ENCODE assay signal across 1 cellular context in the genomic region with DNA sequence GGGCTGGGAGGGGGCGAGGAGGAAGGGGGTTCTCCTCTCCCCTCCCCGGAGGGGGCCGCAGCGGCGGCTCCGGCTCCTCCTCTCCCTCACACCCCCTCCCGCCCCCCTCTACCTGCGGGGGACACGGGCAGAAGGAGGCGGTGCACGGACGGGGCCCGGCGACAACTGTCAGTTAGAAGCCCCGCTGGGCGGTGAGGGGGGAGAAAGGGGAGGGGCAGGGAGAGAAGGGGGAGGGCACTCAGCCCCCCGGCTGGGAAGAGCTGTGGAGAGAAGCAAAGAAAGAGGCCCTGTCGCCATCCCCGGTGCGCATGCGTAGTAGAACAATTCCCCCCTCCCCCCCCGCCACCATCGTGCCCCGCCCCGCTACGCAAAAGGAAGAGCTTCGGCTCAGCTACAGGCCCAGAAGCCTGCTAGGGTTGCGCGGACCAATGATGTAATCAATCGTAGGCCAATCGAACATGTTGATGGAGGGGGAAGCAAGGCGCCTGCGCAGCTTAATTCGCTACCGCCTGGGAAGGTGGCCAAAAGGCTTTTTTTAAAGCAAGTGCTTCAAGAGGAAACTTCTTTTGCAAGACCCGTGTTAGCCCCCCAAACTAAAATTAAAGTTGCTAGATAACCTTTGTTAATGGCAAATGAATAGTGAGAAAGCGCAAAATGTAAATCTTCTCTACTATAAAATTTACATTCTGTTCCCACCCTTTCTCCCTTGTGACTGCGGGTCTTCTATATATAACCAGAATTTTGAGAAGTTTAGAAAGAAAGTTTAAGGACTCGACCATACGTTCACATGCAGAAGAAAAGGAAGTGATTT.
TF ChIP-seq lines count a peak whose summit lies in the region.

No MANE protein-coding gene starts in this region.

TF ChIP-seq in K562, 482 proteins besides CTCF, POLR2A, EP300 and RAD21 (continued from another document and continues in another):
- no peak for TF ChIP-seq ZSCAN32 (CRISPR knock-in tag; IDR thresholded peaks at IDR 0.05)
- no peak for TF ChIP-seq CBX1 (IDR thresholded peaks at IDR 0.05; ENCODE audit: low read depth)
- no peak for TF ChIP-seq TGIF2 (CRISPR knock-in tag; IDR thresholded peaks at IDR 0.05)
- TF ChIP-seq OTX1 (CRISPR knock-in tag; IDR thresholded peaks at IDR 0.05) = no peak
- TF ChIP-seq ZNF79 (CRISPR knock-in tag; IDR thresholded peaks at IDR 0.05; ENCODE audit: low read depth) = no peak
- no peak for TF ChIP-seq ZNF134 (CRISPR knock-in tag; conservative IDR thresholded peaks at IDR 0.05)
- TF ChIP-seq ZFPM2 (CRISPR knock-in tag; IDR thresholded peaks at IDR 0.05) = no peak
- TF ChIP-seq SAFB2 (IDR thresholded peaks at IDR 0.05; ENCODE audit: borderline replicate concordance, low read depth, low read length, severe bottlenecking) = no peak
- TF ChIP-seq, protein P1, sequence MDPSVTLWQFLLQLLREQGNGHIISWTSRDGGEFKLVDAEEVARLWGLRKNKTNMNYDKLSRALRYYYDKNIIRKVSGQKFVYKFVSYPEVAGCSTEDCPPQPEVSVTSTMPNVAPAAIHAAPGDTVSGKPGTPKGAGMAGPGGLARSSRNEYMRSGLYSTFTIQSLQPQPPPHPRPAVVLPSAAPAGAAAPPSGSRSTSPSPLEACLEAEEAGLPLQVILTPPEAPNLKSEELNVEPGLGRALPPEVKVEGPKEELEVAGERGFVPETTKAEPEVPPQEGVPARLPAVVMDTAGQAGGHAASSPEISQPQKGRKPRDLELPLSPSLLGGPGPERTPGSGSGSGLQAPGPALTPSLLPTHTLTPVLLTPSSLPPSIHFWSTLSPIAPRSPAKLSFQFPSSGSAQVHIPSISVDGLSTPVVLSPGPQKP (CRISPR knock-in tag; IDR thresholded peaks at IDR 0.05) = no peak
- TF ChIP-seq, protein P2, sequence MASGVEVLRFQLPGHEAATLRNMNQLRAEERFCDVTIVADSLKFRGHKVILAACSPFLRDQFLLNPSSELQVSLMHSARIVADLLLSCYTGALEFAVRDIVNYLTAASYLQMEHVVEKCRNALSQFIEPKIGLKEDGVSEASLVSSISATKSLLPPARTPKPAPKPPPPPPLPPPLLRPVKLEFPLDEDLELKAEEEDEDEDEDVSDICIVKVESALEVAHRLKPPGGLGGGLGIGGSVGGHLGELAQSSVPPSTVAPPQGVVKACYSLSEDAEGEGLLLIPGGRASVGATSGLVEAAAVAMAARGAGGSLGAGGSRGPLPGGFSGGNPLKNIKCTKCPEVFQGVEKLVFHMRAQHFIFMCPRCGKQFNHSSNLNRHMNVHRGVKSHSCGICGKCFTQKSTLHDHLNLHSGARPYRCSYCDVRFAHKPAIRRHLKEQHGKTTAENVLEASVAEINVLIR (CRISPR knock-in tag; IDR thresholded peaks at IDR 0.05) = peak; percentile 75
- no peak for TF ChIP-seq TOE1 (IDR thresholded peaks at IDR 0.05; ENCODE audit: borderline replicate concordance)
- TF ChIP-seq TOE1 (CRISPR knock-in tag; IDR thresholded peaks at IDR 0.05; ENCODE audit: borderline replicate concordance, low read depth) = no peak
- TF ChIP-seq, protein P3, sequence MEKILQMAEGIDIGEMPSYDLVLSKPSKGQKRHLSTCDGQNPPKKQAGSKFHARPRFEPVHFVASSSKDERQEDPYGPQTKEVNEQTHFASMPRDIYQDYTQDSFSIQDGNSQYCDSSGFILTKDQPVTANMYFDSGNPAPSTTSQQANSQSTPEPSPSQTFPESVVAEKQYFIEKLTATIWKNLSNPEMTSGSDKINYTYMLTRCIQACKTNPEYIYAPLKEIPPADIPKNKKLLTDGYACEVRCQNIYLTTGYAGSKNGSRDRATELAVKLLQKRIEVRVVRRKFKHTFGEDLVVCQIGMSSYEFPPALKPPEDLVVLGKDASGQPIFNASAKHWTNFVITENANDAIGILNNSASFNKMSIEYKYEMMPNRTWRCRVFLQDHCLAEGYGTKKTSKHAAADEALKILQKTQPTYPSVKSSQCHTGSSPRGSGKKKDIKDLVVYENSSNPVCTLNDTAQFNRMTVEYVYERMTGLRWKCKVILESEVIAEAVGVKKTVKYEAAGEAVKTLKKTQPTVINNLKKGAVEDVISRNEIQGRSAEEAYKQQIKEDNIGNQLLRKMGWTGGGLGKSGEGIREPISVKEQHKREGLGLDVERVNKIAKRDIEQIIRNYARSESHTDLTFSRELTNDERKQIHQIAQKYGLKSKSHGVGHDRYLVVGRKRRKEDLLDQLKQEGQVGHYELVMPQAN (IDR thresholded peaks at IDR 0.05; ENCODE audit: borderline replicate concordance) = peak; percentile 45; the same call in 1 of the 2 replicates
- TF ChIP-seq NFE2 (IDR thresholded peaks at IDR 0.05; ENCODE audit: low read depth) = no peak
- TF ChIP-seq ZNF384 (IDR thresholded peaks at IDR 0.05; ENCODE audit: low read depth, low read length) = peak; percentile 54; the same call in 1 of the 2 replicates
- peak; percentile 60 for TF ChIP-seq GABPA (tag; conservative IDR thresholded peaks at IDR 0.05; ENCODE audit: low read depth)
- no peak for TF ChIP-seq RBM15 (IDR thresholded peaks at IDR 0.05; ENCODE audit: insufficient read depth, low read length)
- TF ChIP-seq DIDO1 (tag; IDR thresholded peaks at IDR 0.05; ENCODE audit: low read depth) = no peak
- no peak for TF ChIP-seq TRIM28 (IDR thresholded peaks at IDR 0.05)
- no peak for TF ChIP-seq MYC (IDR thresholded peaks at IDR 0.05; ENCODE audit: low read depth, low read length)
- no peak for TF ChIP-seq MYC (CRISPR knock-in tag; IDR thresholded peaks at IDR 0.05; ENCODE audit: borderline replicate concordance, low read depth)
- no peak for TF ChIP-seq HDAC2 (IDR thresholded peaks at IDR 0.05)
- TF ChIP-seq ZNF586 (CRISPR knock-in tag; conservative IDR thresholded peaks at IDR 0.05) = no peak
- TF ChIP-seq, protein P4, sequence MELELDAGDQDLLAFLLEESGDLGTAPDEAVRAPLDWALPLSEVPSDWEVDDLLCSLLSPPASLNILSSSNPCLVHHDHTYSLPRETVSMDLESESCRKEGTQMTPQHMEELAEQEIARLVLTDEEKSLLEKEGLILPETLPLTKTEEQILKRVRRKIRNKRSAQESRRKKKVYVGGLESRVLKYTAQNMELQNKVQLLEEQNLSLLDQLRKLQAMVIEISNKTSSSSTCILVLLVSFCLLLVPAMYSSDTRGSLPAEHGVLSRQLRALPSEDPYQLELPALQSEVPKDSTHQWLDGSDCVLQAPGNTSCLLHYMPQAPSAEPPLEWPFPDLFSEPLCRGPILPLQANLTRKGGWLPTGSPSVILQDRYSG (tag; conservative IDR thresholded peaks at IDR 0.05; ENCODE audit: low read depth) = no peak
- TF ChIP-seq, protein P5, sequence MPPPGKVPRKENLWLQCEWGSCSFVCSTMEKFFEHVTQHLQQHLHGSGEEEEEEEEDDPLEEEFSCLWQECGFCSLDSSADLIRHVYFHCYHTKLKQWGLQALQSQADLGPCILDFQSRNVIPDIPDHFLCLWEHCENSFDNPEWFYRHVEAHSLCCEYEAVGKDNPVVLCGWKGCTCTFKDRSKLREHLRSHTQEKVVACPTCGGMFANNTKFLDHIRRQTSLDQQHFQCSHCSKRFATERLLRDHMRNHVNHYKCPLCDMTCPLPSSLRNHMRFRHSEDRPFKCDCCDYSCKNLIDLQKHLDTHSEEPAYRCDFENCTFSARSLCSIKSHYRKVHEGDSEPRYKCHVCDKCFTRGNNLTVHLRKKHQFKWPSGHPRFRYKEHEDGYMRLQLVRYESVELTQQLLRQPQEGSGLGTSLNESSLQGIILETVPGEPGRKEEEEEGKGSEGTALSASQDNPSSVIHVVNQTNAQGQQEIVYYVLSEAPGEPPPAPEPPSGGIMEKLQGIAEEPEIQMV (tag; conservative IDR thresholded peaks at IDR 0.05; ENCODE audit: low read depth) = no peak
- TF ChIP-seq TRIM24 (IDR thresholded peaks at IDR 0.05) = no peak
- TF ChIP-seq, protein P6, sequence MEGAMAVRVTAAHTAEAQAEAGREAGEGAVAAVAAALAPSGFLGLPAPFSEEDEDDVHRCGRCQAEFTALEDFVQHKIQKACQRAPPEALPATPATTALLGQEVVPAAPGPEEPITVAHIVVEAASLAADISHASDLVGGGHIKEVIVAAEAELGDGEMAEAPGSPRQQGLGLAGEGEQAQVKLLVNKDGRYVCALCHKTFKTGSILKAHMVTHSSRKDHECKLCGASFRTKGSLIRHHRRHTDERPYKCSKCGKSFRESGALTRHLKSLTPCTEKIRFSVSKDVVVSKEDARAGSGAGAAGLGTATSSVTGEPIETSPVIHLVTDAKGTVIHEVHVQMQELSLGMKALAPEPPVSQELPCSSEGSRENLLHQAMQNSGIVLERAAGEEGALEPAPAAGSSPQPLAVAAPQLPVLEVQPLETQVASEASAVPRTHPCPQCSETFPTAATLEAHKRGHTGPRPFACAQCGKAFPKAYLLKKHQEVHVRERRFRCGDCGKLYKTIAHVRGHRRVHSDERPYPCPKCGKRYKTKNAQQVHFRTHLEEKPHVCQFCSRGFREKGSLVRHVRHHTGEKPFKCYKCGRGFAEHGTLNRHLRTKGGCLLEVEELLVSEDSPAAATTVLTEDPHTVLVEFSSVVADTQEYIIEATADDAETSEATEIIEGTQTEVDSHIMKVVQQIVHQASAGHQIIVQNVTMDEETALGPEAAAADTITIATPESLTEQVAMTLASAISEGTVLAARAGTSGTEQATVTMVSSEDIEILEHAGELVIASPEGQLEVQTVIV (CRISPR knock-in tag; IDR thresholded peaks at IDR 0.05; ENCODE audit: borderline replicate concordance) = no peak
- TF ChIP-seq, protein P7, sequence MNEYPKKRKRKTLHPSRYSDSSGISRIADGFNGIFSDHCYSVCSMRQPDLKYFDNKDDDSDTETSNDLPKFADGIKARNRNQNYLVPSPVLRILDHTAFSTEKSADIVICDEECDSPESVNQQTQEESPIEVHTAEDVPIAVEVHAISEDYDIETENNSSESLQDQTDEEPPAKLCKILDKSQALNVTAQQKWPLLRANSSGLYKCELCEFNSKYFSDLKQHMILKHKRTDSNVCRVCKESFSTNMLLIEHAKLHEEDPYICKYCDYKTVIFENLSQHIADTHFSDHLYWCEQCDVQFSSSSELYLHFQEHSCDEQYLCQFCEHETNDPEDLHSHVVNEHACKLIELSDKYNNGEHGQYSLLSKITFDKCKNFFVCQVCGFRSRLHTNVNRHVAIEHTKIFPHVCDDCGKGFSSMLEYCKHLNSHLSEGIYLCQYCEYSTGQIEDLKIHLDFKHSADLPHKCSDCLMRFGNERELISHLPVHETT (CRISPR knock-in tag; conservative IDR thresholded peaks at IDR 0.05 in 1 of 2, IDR thresholded peaks at IDR 0.05 in 1 of 2) = no peak
- no peak for TF ChIP-seq NBN (IDR thresholded peaks at IDR 0.05; ENCODE audit: low read depth)
- TF ChIP-seq GABPB2 (CRISPR knock-in tag; conservative IDR thresholded peaks at IDR 0.05) = no peak
- TF ChIP-seq SOX6 (IDR thresholded peaks at IDR 0.05) = no peak
- TF ChIP-seq, protein P8, sequence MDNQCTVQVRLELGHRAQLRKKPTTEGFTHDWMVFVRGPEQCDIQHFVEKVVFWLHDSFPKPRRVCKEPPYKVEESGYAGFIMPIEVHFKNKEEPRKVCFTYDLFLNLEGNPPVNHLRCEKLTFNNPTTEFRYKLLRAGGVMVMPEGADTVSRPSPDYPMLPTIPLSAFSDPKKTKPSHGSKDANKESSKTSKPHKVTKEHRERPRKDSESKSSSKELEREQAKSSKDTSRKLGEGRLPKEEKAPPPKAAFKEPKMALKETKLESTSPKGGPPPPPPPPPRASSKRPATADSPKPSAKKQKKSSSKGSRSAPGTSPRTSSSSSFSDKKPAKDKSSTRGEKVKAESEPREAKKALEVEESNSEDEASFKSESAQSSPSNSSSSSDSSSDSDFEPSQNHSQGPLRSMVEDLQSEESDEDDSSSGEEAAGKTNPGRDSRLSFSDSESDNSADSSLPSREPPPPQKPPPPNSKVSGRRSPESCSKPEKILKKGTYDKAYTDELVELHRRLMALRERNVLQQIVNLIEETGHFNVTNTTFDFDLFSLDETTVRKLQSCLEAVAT (IDR thresholded peaks at IDR 0.05) = no peak
- TF ChIP-seq, protein P9, sequence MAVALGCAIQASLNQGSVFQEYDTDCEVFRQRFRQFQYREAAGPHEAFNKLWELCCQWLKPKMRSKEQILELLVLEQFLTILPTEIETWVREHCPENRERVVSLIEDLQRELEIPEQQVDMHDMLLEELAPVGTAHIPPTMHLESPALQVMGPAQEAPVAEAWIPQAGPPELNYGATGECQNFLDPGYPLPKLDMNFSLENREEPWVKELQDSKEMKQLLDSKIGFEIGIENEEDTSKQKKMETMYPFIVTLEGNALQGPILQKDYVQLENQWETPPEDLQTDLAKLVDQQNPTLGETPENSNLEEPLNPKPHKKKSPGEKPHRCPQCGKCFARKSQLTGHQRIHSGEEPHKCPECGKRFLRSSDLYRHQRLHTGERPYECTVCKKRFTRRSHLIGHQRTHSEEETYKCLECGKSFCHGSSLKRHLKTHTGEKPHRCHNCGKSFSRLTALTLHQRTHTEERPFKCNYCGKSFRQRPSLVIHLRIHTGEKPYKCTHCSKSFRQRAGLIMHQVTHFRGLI (CRISPR knock-in tag; IDR thresholded peaks at IDR 0.05) = no peak
- TF ChIP-seq, protein P10, sequence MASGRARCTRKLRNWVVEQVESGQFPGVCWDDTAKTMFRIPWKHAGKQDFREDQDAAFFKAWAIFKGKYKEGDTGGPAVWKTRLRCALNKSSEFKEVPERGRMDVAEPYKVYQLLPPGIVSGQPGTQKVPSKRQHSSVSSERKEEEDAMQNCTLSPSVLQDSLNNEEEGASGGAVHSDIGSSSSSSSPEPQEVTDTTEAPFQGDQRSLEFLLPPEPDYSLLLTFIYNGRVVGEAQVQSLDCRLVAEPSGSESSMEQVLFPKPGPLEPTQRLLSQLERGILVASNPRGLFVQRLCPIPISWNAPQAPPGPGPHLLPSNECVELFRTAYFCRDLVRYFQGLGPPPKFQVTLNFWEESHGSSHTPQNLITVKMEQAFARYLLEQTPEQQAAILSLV (tag; IDR thresholded peaks at IDR 0.05) = no peak
- TF ChIP-seq HLTF (IDR thresholded peaks at IDR 0.05) = no peak
- peak; percentile 58 for TF ChIP-seq ELF1 (tag; IDR thresholded peaks at IDR 0.05)
- TF ChIP-seq, protein P11, sequence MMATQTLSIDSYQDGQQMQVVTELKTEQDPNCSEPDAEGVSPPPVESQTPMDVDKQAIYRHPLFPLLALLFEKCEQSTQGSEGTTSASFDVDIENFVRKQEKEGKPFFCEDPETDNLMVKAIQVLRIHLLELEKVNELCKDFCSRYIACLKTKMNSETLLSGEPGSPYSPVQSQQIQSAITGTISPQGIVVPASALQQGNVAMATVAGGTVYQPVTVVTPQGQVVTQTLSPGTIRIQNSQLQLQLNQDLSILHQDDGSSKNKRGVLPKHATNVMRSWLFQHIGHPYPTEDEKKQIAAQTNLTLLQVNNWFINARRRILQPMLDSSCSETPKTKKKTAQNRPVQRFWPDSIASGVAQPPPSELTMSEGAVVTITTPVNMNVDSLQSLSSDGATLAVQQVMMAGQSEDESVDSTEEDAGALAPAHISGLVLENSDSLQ (IDR thresholded peaks at IDR 0.05) = peak; percentile 69
- TF ChIP-seq TCF7L2 (IDR thresholded peaks at IDR 0.05; ENCODE audit: low read depth, low read length) = no peak
- TF ChIP-seq, protein P12, sequence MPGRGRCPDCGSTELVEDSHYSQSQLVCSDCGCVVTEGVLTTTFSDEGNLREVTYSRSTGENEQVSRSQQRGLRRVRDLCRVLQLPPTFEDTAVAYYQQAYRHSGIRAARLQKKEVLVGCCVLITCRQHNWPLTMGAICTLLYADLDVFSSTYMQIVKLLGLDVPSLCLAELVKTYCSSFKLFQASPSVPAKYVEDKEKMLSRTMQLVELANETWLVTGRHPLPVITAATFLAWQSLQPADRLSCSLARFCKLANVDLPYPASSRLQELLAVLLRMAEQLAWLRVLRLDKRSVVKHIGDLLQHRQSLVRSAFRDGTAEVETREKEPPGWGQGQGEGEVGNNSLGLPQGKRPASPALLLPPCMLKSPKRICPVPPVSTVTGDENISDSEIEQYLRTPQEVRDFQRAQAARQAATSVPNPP (IDR thresholded peaks at IDR 0.05; ENCODE audit: borderline replicate concordance, insufficient read depth, insufficient read length) = no peak
- no peak for TF ChIP-seq MCM2 (IDR thresholded peaks at IDR 0.05; ENCODE audit: low read depth)
- no peak for TF ChIP-seq NR2F6 (CRISPR knock-in tag; IDR thresholded peaks at IDR 0.05)
- TF ChIP-seq CREBBP (IDR thresholded peaks at IDR 0.05; ENCODE audit: low read depth, low read length) = no peak
- no peak for TF ChIP-seq HNRNPLL (IDR thresholded peaks at IDR 0.05; ENCODE audit: low read depth, low read length, poor library complexity, severe bottlenecking)
